In genomic region chr14:73539017-73539416, GRCh38 we compare ENCODE assay signal across 8 cellular contexts. TPM values are rescaled to one million over a fixed set of nuclear protein-coding genes. Genes with fewer than 3 reads are reported as not detected.
A peak's percentile ranks its signal among the peaks of the same experiment; 100 is the strongest.
DNase-seq lines count a peak whose midpoint lies in the region; ATAC-seq, FAIRE-seq and TF ChIP-seq lines count a peak whose summit lies in the region.
"Not testable (repeated sequence)": the region's sequence is repeated elsewhere in the genome, so short reads cannot be mapped to it uniquely, and the experiment has no call there.

No MANE protein-coding gene starts in this region.

- TF ChIP-seq CTCF in endothelial cell of umbilical vein (IDR thresholded peaks at IDR 0.05; ENCODE audit: extremely low read depth in 1 of 2, insufficient read depth in 1 of 2, low read depth in 1 of 2, low read length in 2 of 2), result peak; percentile 59 to 82

- not testable (repeated sequence) for H3K27me3 ChIP-seq in endothelial cell of umbilical vein (ENCODE audit: control insufficient read depth in 2 of 2, insufficient read depth in 2 of 2, low read length in 2 of 2)

- not testable (repeated sequence) for H3K36me3 ChIP-seq in endothelial cell of umbilical vein (ENCODE audit: control insufficient read depth in 2 of 2, extremely low read depth in 1 of 2, insufficient read depth in 2 of 2, low read length in 2 of 2)

- peak; percentile 56 for ATAC-seq in GM18907 (IDR thresholded peaks at IDR 0.05; ENCODE audit: unreplicated experiment)
- peak; percentile 80 for ATAC-seq in HG03439 (IDR thresholded peaks at IDR 0.05; ENCODE audit: unreplicated experiment)
- peak; percentile 98 for ATAC-seq in memory B cell (ENCODE audit: low read depth)

- not testable (repeated sequence) for H3K9me3 Mint-ChIP-seq in memory B cell

- peak; percentile 94 for FAIRE-seq in endothelial cell of umbilical vein (lab: Jason Lieb, UNC)

- not testable (repeated sequence) for H2AFZ ChIP-seq in endothelial cell of umbilical vein (ENCODE audit: low read depth, low read length)

- H3K27ac ChIP-seq in endothelial cell of umbilical vein (ENCODE audit: insufficient read depth, low read depth, low read length), result not testable (repeated sequence)

- H3K9me3 ChIP-seq in endothelial cell of umbilical vein (replicated peaks; ENCODE audit: control insufficient read depth, insufficient read depth, low read length), result not testable (repeated sequence)

- not testable (repeated sequence) for H3K79me2 ChIP-seq in endothelial cell of umbilical vein (ENCODE audit: control insufficient read depth, insufficient read depth, low read length)

- H3K4me1 ChIP-seq in endothelial cell of umbilical vein (ENCODE audit: control insufficient read depth, extremely low read depth, insufficient read depth, low read length), result peaks cover 12% of the 10 kb centered on the region

- intact Hi-C loops in endothelial cell of umbilical vein (cut with micrococcal nuclease), result not testable (repeated sequence)

- H4K20me1 ChIP-seq in endothelial cell of umbilical vein (replicated peaks; ENCODE audit: control insufficient read depth, extremely low read depth, insufficient read depth, low read length), result not testable (repeated sequence)

- H3K4me3 ChIP-seq in endothelial cell of umbilical vein (replicated peaks in 1 of 3; ENCODE audit: insufficient read depth in 1 of 3, low read depth in 1 of 3, low read length in 3 of 3), result not testable (repeated sequence)

- H3K4me2 ChIP-seq in endothelial cell of umbilical vein (ENCODE audit: insufficient read depth, low read length), result not testable (repeated sequence)

- H3K4me3 Mint-ChIP-seq in memory B cell, result not testable (repeated sequence)

- not testable (repeated sequence) for H3K36me3 Mint-ChIP-seq in memory B cell

- not testable (repeated sequence) for H3K9me1 ChIP-seq in endothelial cell of umbilical vein (replicated peaks; ENCODE audit: control insufficient read depth, extremely low read depth, insufficient read depth, low read length)

- peak; percentile 38 for DNase-seq in AG08396 (ENCODE audit: low spot score)
- peak; percentile 43 for DNase-seq in SK-MEL-5 (ENCODE audit: low read depth, low spot score)
- DNase-seq in activated T-helper 1 cell treated with Interleukin-2 at 50 U/mL for 16 hours (ENCODE audit: low read depth), result peak; percentile 27
- DNase-seq in endothelial cell of umbilical vein (ENCODE audit: low read depth, low spot score), result peak; percentile 60
- peak in 1 of 2 donors; percentile 15 for DNase-seq in memory B cell (ENCODE audit: low spot score in 2 of 2)
- peak; percentile 59 for DNase-seq in stimulated activated CD4-positive, alpha-beta T cell treated with anti-CD3 and anti-CD28 coated beads, Interleukin-4, amount 100 ng/mL, for 1 hour

- H3K27me3 Mint-ChIP-seq in memory B cell, result not testable (repeated sequence)

- CTCF ChIA-PET in endothelial cell of umbilical vein (lab: Charles Lee), result interaction anchor here (0.6 to 2.1 kb wide), 7 partner anchors 20 to 43 kb away, joined by 3 to 8 read pairs (median 4); partner anchors contain the start of gene ACOT2

- dilution Hi-C loops in endothelial cell of umbilical vein (cut with MboI; ENCODE audit: extremely low pct_ligation_motif_present, low sequenced_read_pairs), result not testable (repeated sequence)

- not testable (repeated sequence) for BruUV-seq in endothelial cell of umbilical vein (replicated peaks; lab: Mats Ljungman, UMichigan)

- H3K4me1 Mint-ChIP-seq in memory B cell, result not testable (repeated sequence)

- POLR2A ChIA-PET in endothelial cell of umbilical vein (lab: Charles Lee), result interaction anchor here (0.6 kb wide), 1 partner anchor 31 kb away, joined by 5 read pairs; no protein-coding TSS in a partner anchor

- not testable (repeated sequence) for TF ChIP-seq POLR2A in endothelial cell of umbilical vein (IDR thresholded peaks at IDR 0.05; ENCODE audit: low read depth, low read length)

- H3K9ac ChIP-seq in endothelial cell of umbilical vein (replicated peaks; ENCODE audit: extremely low read depth, insufficient read depth, low read length), result not testable (repeated sequence)

- in situ Hi-C loops in SK-MEL-5 (cut with HindIII; ENCODE audit: low pct_unique_long_range_greater_than_20kb, low sequenced_read_pairs), result not testable (repeated sequence)

- H3K27ac Mint-ChIP-seq in memory B cell, result not testable (repeated sequence)

RNA-seq across cellular contexts. Expression of gene ACOT1, which starts 2.1 kb away (rescaled TPM):
- total RNA-seq in SK-MEL-5 (2014; rRNA removed; shearing (Covaris generic)), result 3.3 and 8.6 TPM in 2 replicates
- polyA plus RNA-seq in SK-MEL-5 (2015; cell fraction: cytosol; rRNA removed), result 2.8 and 3.2 TPM in 2 replicates
- 3.0 and 3.9 TPM in 2 replicates for polyA plus RNA-seq in SK-MEL-5 (2015; cell fraction: nucleus; rRNA removed)
- total RNA-seq in endothelial cell of umbilical vein, result 2.0 and 21.4 TPM in 2 replicates
- 15.5 and 16.0 TPM in 2 replicates for polyA plus RNA-seq in endothelial cell of umbilical vein
- polyA plus RNA-seq in endothelial cell of umbilical vein (2011; cell fraction: cytosol; rRNA removed), result 9.0 and 11.4 TPM in 2 replicates
- polyA plus RNA-seq in endothelial cell of umbilical vein (2011; cell fraction: nucleus; rRNA removed), result 4.6 and 5.7 TPM in 2 replicates
- polyA plus RNA-seq in endothelial cell of umbilical vein (2012), result 3.3 and 3.9 TPM in 2 replicates
- 3.6 and 5.7 TPM in 2 replicates for polyA minus RNA-seq in endothelial cell of umbilical vein
- 2.0 TPM for polyA minus RNA-seq in endothelial cell of umbilical vein (2011; cell fraction: cytosol; rRNA and poly(A)+ RNA removed)
- polyA minus RNA-seq in endothelial cell of umbilical vein (2011; cell fraction: nucleus; rRNA and poly(A)+ RNA removed), result 2.1 and 2.3 TPM in 2 replicates

RNA-seq across cellular contexts. Expression of gene HEATR4, which starts 19.7 kb away (rescaled TPM):
- total RNA-seq in SK-MEL-5 (2014; rRNA removed; shearing (Covaris generic)), result 0.37 TPM in 1 of 2 replicates, not detected in the other
- not detected in 2 replicates for polyA plus RNA-seq in SK-MEL-5 (2015; cell fraction: cytosol; rRNA removed)
- polyA plus RNA-seq in SK-MEL-5 (2015; cell fraction: nucleus; rRNA removed), result not detected in 2 replicates
- not detected in 2 replicates for total RNA-seq in endothelial cell of umbilical vein
- not detected in 2 replicates for polyA plus RNA-seq in endothelial cell of umbilical vein
- not detected in 2 replicates for polyA plus RNA-seq in endothelial cell of umbilical vein (2011; cell fraction: cytosol; rRNA removed)
- 0.03 TPM in 1 of 2 replicates, not detected in the other for polyA plus RNA-seq in endothelial cell of umbilical vein (2011; cell fraction: nucleus; rRNA removed)
- 0.08 TPM in 1 of 2 replicates, not detected in the other for polyA plus RNA-seq in endothelial cell of umbilical vein (2012)
- not detected in 2 replicates for polyA minus RNA-seq in endothelial cell of umbilical vein
- polyA minus RNA-seq in endothelial cell of umbilical vein (2011; cell fraction: cytosol; rRNA and poly(A)+ RNA removed), result 0.41 TPM
- polyA minus RNA-seq in endothelial cell of umbilical vein (2011; cell fraction: nucleus; rRNA and poly(A)+ RNA removed), result not detected in 2 replicates

RNA-seq across cellular contexts. Expression of gene ACOT2, which starts 30.0 kb away (rescaled TPM):
- 73.4 and 86.5 TPM in 2 replicates for total RNA-seq in SK-MEL-5 (2014; rRNA removed; shearing (Covaris generic))
- polyA plus RNA-seq in SK-MEL-5 (2015; cell fraction: cytosol; rRNA removed), result 86.3 and 88.8 TPM in 2 replicates
- polyA plus RNA-seq in SK-MEL-5 (2015; cell fraction: nucleus; rRNA removed), result 27.7 and 27.9 TPM in 2 replicates
- total RNA-seq in endothelial cell of umbilical vein, result 9.5 and 28.8 TPM in 2 replicates
- 31.5 and 34.6 TPM in 2 replicates for polyA plus RNA-seq in endothelial cell of umbilical vein
- 21.2 and 28.9 TPM in 2 replicates for polyA plus RNA-seq in endothelial cell of umbilical vein (2011; cell fraction: cytosol; rRNA removed)
- polyA plus RNA-seq in endothelial cell of umbilical vein (2011; cell fraction: nucleus; rRNA removed), result 20.2 and 20.4 TPM in 2 replicates
- polyA plus RNA-seq in endothelial cell of umbilical vein (2012), result 18.7 and 19.8 TPM in 2 replicates
- 11.0 and 15.1 TPM in 2 replicates for polyA minus RNA-seq in endothelial cell of umbilical vein
- polyA minus RNA-seq in endothelial cell of umbilical vein (2011; cell fraction: cytosol; rRNA and poly(A)+ RNA removed), result 11.8 TPM
- 5.2 and 6.6 TPM in 2 replicates for polyA minus RNA-seq in endothelial cell of umbilical vein (2011; cell fraction: nucleus; rRNA and poly(A)+ RNA removed)

RNA-seq across cellular contexts. Expression of gene RIOX1, which starts 48.3 kb away (rescaled TPM):
- 23.3 and 27.3 TPM in 2 replicates for total RNA-seq in SK-MEL-5 (2014; rRNA removed; shearing (Covaris generic))
- 33.8 TPM in 2 replicates for polyA plus RNA-seq in SK-MEL-5 (2015; cell fraction: cytosol; rRNA removed)
- polyA plus RNA-seq in SK-MEL-5 (2015; cell fraction: nucleus; rRNA removed), result 12.6 and 15.9 TPM in 2 replicates
- 15.6 and 17.7 TPM in 2 replicates for total RNA-seq in endothelial cell of umbilical vein
- 12.7 and 14.6 TPM in 2 replicates for polyA plus RNA-seq in endothelial cell of umbilical vein
- 6.9 and 8.7 TPM in 2 replicates for polyA plus RNA-seq in endothelial cell of umbilical vein (2011; cell fraction: cytosol; rRNA removed)
- polyA plus RNA-seq in endothelial cell of umbilical vein (2011; cell fraction: nucleus; rRNA removed), result 4.7 and 5.0 TPM in 2 replicates
- 9.3 and 12.1 TPM in 2 replicates for polyA plus RNA-seq in endothelial cell of umbilical vein (2012)
- 12.1 and 18.4 TPM in 2 replicates for polyA minus RNA-seq in endothelial cell of umbilical vein
- polyA minus RNA-seq in endothelial cell of umbilical vein (2011; cell fraction: cytosol; rRNA and poly(A)+ RNA removed), result 14.6 TPM
- 6.3 and 7.1 TPM in 2 replicates for polyA minus RNA-seq in endothelial cell of umbilical vein (2011; cell fraction: nucleus; rRNA and poly(A)+ RNA removed)

RNA-seq across cellular contexts. Expression of gene ACOT4, which starts 52.7 kb away (rescaled TPM):
- 0.11 and 0.43 TPM in 2 replicates for total RNA-seq in SK-MEL-5 (2014; rRNA removed; shearing (Covaris generic))
- 0.22 TPM in 1 of 2 replicates, not detected in the other for polyA plus RNA-seq in SK-MEL-5 (2015; cell fraction: cytosol; rRNA removed)
- polyA plus RNA-seq in SK-MEL-5 (2015; cell fraction: nucleus; rRNA removed), result 0.10 TPM in 1 of 2 replicates, not detected in the other
- total RNA-seq in endothelial cell of umbilical vein, result 0.53 and 0.69 TPM in 2 replicates
- 0.46 and 0.75 TPM in 2 replicates for polyA plus RNA-seq in endothelial cell of umbilical vein
- 0.48 and 0.56 TPM in 2 replicates for polyA plus RNA-seq in endothelial cell of umbilical vein (2011; cell fraction: cytosol; rRNA removed)
- polyA plus RNA-seq in endothelial cell of umbilical vein (2011; cell fraction: nucleus; rRNA removed), result 0.21 and 0.49 TPM in 2 replicates
- polyA plus RNA-seq in endothelial cell of umbilical vein (2012), result 0.40 and 0.41 TPM in 2 replicates
- 0.32 and 0.66 TPM in 2 replicates for polyA minus RNA-seq in endothelial cell of umbilical vein
- 0.41 TPM for polyA minus RNA-seq in endothelial cell of umbilical vein (2011; cell fraction: cytosol; rRNA and poly(A)+ RNA removed)
- 0.19 TPM in 1 of 2 replicates, not detected in the other for polyA minus RNA-seq in endothelial cell of umbilical vein (2011; cell fraction: nucleus; rRNA and poly(A)+ RNA removed)
